Comparison of ENCODE assay signal across 10 cellular contexts in the genomic region with DNA sequence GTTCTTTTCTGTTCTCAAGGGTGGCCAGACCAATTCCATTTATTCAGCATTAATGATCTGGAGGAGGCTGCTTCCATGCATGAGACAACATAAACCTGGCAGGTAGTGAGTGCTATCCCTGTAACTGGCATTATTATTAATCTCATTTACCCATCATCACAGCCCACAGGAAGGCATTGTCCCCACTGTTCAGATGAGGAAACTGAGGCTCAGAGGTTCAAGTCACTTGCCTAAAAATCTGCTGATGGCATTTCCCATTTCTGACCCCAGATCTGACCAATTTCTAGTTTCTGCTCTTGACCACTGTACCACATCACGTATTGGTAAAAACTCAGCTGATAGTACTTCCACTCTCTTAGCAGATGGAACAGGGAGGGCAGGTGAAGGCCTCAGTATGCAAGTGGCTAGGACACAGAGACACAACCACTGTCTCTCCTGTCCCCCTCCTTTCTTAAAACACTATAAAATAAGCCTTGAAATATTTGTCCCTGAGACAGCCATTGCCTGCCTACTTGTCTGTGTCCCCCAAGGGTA. TPM values are rescaled to one million over a fixed set of nuclear protein-coding genes. Genes with fewer than 3 reads are reported as not detected.
A peak's percentile ranks its signal among the peaks of the same experiment; 100 is the strongest.
DNase-seq lines count a peak whose midpoint lies in the region; ATAC-seq and TF ChIP-seq lines count a peak whose summit lies in the region.
"Had no signal": no experiment of that assay in that cellular context is flagged by ENCODE, and none has a peak within 500 bp of the region (broad histone marks: within the 10 kb centered on the region; RNA-seq: fewer than 3 reads in every experiment).

No MANE protein-coding gene starts in this region.

- whole genome bisulfite sequencing in heart right ventricle, 2 donors = 83 to 84% methylated on average over 1 of the region's 1 CpG
- WGBS in mesenchymal stem cell = 94% methylated on average over 1 of the region's 1 CpG
- WGBS in urinary bladder = 84% methylated on average over 1 of the region's 1 CpG

- H3K4me1 ChIP-seq in heart right ventricle = peaks cover 4 to 69% (median 16%) of the 10 kb centered on the region in 9 donors
- peaks cover 0 to 4% of the 10 kb centered on the region in 2 donors for H3K4me1 ChIP-seq in ascending aorta
- peaks cover 8% of the 10 kb centered on the region for H3K4me1 ChIP-seq in mesenchymal stem cell (ENCODE audit: control insufficient read depth, insufficient read depth, low read depth, low read length)
- peaks cover 2% of the 10 kb centered on the region for H3K4me1 ChIP-seq in urinary bladder (ENCODE audit: insufficient read depth)

- no peaks in the 10 kb centered on the region for H3K9me3 ChIP-seq in heart right ventricle
- no peaks in the 10 kb centered on the region for H3K9me3 ChIP-seq in ascending aorta
- H3K9me3 ChIP-seq in mesenchymal stem cell (ENCODE audit: control insufficient read depth, low read length) = no peaks in the 10 kb centered on the region

- H3K27me3 ChIP-seq in heart right ventricle (no peaks in the 10 kb centered on the region), ascending aorta (no peaks in the 10 kb centered on the region), mesenchymal stem cell (ENCODE audit: control insufficient read depth in 1 of 2, insufficient read depth in 1 of 2, low read length in 2 of 2) (no peaks in the 10 kb centered on the region)

- H3K4me2 ChIP-seq in mesenchymal stem cell (ENCODE audit: low read length, poor library complexity, severe bottlenecking) = no peak overlapping the region

- peak overlapping the region; percentile 67 to 88 for H3K18ac ChIP-seq in mesenchymal stem cell (ENCODE audit: low read depth in 1 of 2, low read length in 2 of 2)

- ATAC-seq in heart right ventricle (no peak), left cardiac atrium (no peak), HG02610 (IDR thresholded peaks at IDR 0.05; ENCODE audit: unreplicated experiment) (no peak), HG03097 (IDR thresholded peaks at IDR 0.05; ENCODE audit: low FRiP score, unreplicated experiment) (no peak)

- DNase-seq in heart right ventricle (no peak), left cardiac atrium (no peak), ascending aorta (ENCODE audit: low spot score in 2 of 2) (no peak), mesenchymal stem cell (no peak), HCEC 1CT (no peak)
- DNase-seq: DMS 273 treated with DMSO at 0.1 percent for 48 hours, NCI-H1694 had no signal

- H2AFZ ChIP-seq in mesenchymal stem cell (ENCODE audit: low read depth, low read length) = no peak overlapping the region

- peak overlapping the region; percentile 66 to 86 for H2BK12ac ChIP-seq in mesenchymal stem cell (ENCODE audit: low read length in 2 of 2)

- peak overlapping the region; percentile 45 for H4K91ac ChIP-seq in mesenchymal stem cell (ENCODE audit: low read length)

- intact Hi-C loops in heart right ventricle (cut with DNase I) (loop anchor here in 6 of 10 donors (5.0 to 10.0 kb wide), 3 partner anchors 34 to 306 kb away; no protein-coding TSS in a partner anchor), left cardiac atrium (cut with DNase I) (loop anchor here in 1 of 2 donors (5.0 kb wide), 1 partner anchor 49 kb away; no protein-coding TSS in a partner anchor), ascending aorta (cut with DNase I) (loop anchor here (5.0 kb wide), 1 partner anchor 49 kb away; no protein-coding TSS in a partner anchor)

- no peak overlapping the region for H2BK5ac ChIP-seq in mesenchymal stem cell (ENCODE audit: low read depth, low read length, poor library complexity, severe bottlenecking)

- H3K4me3 ChIP-seq in heart right ventricle (peak overlapping the region; percentile 32 to 67 (median 55)), ascending aorta (peak overlapping the region; percentile 52 to 61), mesenchymal stem cell (ENCODE audit: insufficient read depth in 1 of 2, low read depth in 1 of 2, low read length in 2 of 2) (peak overlapping the region in 1 of 2 experiments; percentile 79), urinary bladder (ENCODE audit: low read depth, low read length) (peak overlapping the region; percentile 54)

- no peak overlapping the region for H3K14ac ChIP-seq in mesenchymal stem cell (ENCODE audit: low read length in 2 of 2)

- H4K8ac ChIP-seq in mesenchymal stem cell (ENCODE audit: low read length) = peak overlapping the region; percentile 63

- peak overlapping the region; percentile 86 for H3K9ac ChIP-seq in mesenchymal stem cell (ENCODE audit: low read length)

- no peak overlapping the region for H2AK5ac ChIP-seq in mesenchymal stem cell (ENCODE audit: low read length, severe bottlenecking)

- H3K27ac ChIP-seq in heart right ventricle (peak overlapping the region; percentile 35 to 87 (median 68)), ascending aorta (peak overlapping the region; percentile 55 to 62), mesenchymal stem cell (ENCODE audit: low read length, poor library complexity, severe bottlenecking) (no peak overlapping the region), urinary bladder (ENCODE audit: low read depth) (peak overlapping the region; percentile 53)

- no peaks in the 10 kb centered on the region for H3K79me1 ChIP-seq in mesenchymal stem cell (replicated peaks; ENCODE audit: low read length, poor library complexity, severe bottlenecking)

- peak overlapping the region; percentile 78 for H2BK120ac ChIP-seq in mesenchymal stem cell (ENCODE audit: low read depth, low read length)

- no peaks in the 10 kb centered on the region for H3K36me3 ChIP-seq in heart right ventricle
- no peaks in the 10 kb centered on the region for H3K36me3 ChIP-seq in ascending aorta
- peaks cover 0 to 6% of the 10 kb centered on the region in 2 experiments for H3K36me3 ChIP-seq in mesenchymal stem cell (ENCODE audit: control insufficient read depth in 1 of 2, insufficient read depth in 2 of 2, low read depth in 1 of 2, low read length in 2 of 2)
- no peaks in the 10 kb centered on the region for H3K36me3 ChIP-seq in urinary bladder (ENCODE audit: insufficient read depth)

- H3K23ac ChIP-seq in mesenchymal stem cell (ENCODE audit: low read length in 2 of 2) = no peak overlapping the region

- peak overlapping the region; percentile 22 to 24 for H3K4ac ChIP-seq in mesenchymal stem cell (ENCODE audit: low read depth in 1 of 2, low read length in 2 of 2)

- TF ChIP-seq CTCF in heart right ventricle (IDR thresholded peaks at IDR 0.05) (no peak), ascending aorta (IDR thresholded peaks at IDR 0.05) (no peak)

- peak overlapping the region; percentile 84 for H2BK15ac ChIP-seq in mesenchymal stem cell (ENCODE audit: low read depth, poor library complexity, severe bottlenecking)

RNA-seq across cellular contexts. Expression of gene TRANK1, which starts 36.1 kb away (rescaled TPM):
- total RNA-seq in heart right ventricle = 10 to 100 TPM in 1 of 10 donors, 1 to 10 TPM in 9; 2.5 to 20.8 (median 5.3) TPM
- polyA plus RNA-seq in heart right ventricle = 1 to 10 TPM; 1.3 to 3.6 TPM
- 10 to 100 TPM in 1 of 2 donors, 1 to 10 TPM in 1; 7.6 to 12.1 TPM for total RNA-seq in left cardiac atrium
- 14.8 TPM for total RNA-seq in ascending aorta
- polyA plus RNA-seq in mesenchymal stem cell (2013, experiment 1 of 2) = 4.2 TPM
- 3.7 TPM for polyA plus RNA-seq in mesenchymal stem cell (2013, experiment 2 of 2)
- total RNA-seq in urinary bladder = 40.1 TPM
- 12.5 TPM for polyA plus RNA-seq in urinary bladder
